19 cellular contexts compared by ENCODE assay signal in genomic region chr2:206011018-206011614, GRCh38.
DNase-seq lines count a peak whose midpoint lies in the region; ATAC-seq lines count a peak whose summit lies in the region.
"Had no signal": no experiment of that assay in that cellular context is flagged by ENCODE, and none has a peak within 500 bp of the region (broad histone marks: within the 10 kb centered on the region; RNA-seq: fewer than 3 reads in every experiment).

No MANE protein-coding gene starts in this region.

- ATAC-seq in left lobe of liver = peak; percentile 22
- no peak for ATAC-seq in HG02588 (IDR thresholded peaks at IDR 0.05; ENCODE audit: unreplicated experiment)
- ATAC-seq in GM19455 (IDR thresholded peaks at IDR 0.05; ENCODE audit: unreplicated experiment) = no peak

- DNase-seq in NCI-H2107 treated with DMSO at 0.1 percent for 48 hours (lab: John Stamatoyannopoulos, UW; ENCODE audit: unreplicated experiment) (peak; percentile 55), NCI-H2107 (lab: John Stamatoyannopoulos, UW) (no peak), NCI-H1105 (lab: John Stamatoyannopoulos, UW) (peak; percentile 11), NCI-H345 treated with DMSO at 0.1 percent for 48 hours (lab: John Stamatoyannopoulos, UW; ENCODE audit: unreplicated experiment) (peak; percentile 38), left lobe of liver (ENCODE audit: low spot score) (no peak), NCI-H1092 (lab: John Stamatoyannopoulos, UW) (no peak)
- DNase-seq: activated CD8-positive, alpha-beta memory T cell treated with anti-CD3 and anti-CD28 coated beads for 24 hours; Caco-2; DND-41; GF-D8; hippocampal formation; NCI-H1048; NCI-H2081 treated with DMSO at 0.1 percent for 48 hours; NCI-H748 treated with DMSO at 0.1 percent for 48 hours; ovary; stimulated activated CD4-positive, alpha-beta T cell treated with anti-CD3 and anti-CD28 coated beads, Interleukin-1b, Interleukin-23, amount 100 ng/mL, for 48 hours; stimulated activated naive CD4-positive, alpha-beta T cell treated with Interleukin-2 at 50 U/mL for 16 hours had no signal

Comparison
In these comparisons a context has a peak if more than half of its experiments do, and no peak if none do; other contexts are left out.
1. DNase-seq: peak in NCI-H2107 treated with DMSO at 0.1 percent for 48 hours (single experiment), NCI-H1105 (single experiment) and NCI-H345 treated with DMSO at 0.1 percent for 48 hours (single experiment); none in NCI-H2107 (single experiment), left lobe of liver (single experiment) and NCI-H1092 (single experiment).